ENCODE assay signal across 8 cellular contexts in the genomic region with DNA sequence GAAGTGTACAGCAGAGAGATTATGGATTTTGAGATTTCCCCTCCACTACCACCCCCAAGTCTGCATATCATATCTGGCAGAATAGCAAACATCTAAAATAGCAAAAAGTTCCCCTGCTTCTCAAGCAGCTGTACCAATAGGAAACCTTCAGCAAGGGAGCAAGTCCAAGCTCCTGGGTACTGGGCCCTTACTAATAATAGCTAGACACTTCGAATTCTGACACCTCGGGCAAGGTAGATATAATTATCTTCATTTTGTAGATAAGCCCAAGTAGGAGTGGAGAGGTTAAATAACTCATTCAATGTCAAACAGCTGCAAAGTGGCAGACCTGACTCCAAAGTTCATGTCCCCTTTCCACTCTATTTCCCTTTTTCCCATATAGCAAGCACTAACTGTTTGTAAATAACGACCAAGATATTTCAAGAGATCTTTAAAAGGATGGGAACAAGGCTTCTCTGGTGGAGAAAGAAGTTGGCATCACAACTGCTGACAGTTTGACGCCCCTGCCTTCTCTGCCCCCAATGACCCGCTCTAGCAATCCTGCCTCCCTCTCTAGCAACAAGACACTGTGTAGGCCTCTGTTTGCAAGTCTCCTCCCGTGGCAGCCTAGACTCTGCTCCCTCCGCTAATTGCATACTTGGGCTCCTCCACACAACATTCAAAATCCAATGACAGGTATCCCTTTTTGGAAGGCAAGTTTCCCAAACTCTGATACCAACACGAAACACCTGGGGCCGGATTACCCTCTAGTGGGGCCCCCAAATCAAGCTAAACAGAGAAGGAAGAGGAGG. TPM values are rescaled to one million over a fixed set of nuclear protein-coding genes. Genes with fewer than 3 reads are reported as not detected.
A peak's percentile ranks its signal among the peaks of the same experiment; 100 is the strongest.
DNase-seq lines count a peak whose midpoint lies in the region; ATAC-seq and TF ChIP-seq lines count a peak whose summit lies in the region.

No MANE protein-coding gene starts in this region.

- peaks cover 46% of the 10 kb centered on the region for H4K20me1 ChIP-seq in neural progenitor cell (ENCODE audit: low read depth)

- H3K9me3 ChIP-seq in neural progenitor cell (ENCODE audit: low read depth) = peaks cover 10% of the 10 kb centered on the region

- no peaks in the 10 kb centered on the region for H3K36me3 ChIP-seq in neural progenitor cell

- H3K36me3 Mint-ChIP-seq in neural progenitor cell = peaks cover 6% of the 10 kb centered on the region

- no peak for TF ChIP-seq CTCF in GM10266 (IDR thresholded peaks at IDR 0.05; ENCODE audit: control insufficient read depth, insufficient read depth, low read depth, missing control alignments)
- TF ChIP-seq CTCF in neural progenitor cell (IDR thresholded peaks at IDR 0.05) = no peak

- peaks cover 16% of the 10 kb centered on the region for H3K9me3 Mint-ChIP-seq in neural progenitor cell

- peaks cover 4% of the 10 kb centered on the region for H3K27me3 Mint-ChIP-seq in neural progenitor cell (ENCODE audit: insufficient read depth, low read depth)

- peak overlapping the region; percentile 73 for H3K9ac ChIP-seq in neural progenitor cell

- H2AFZ ChIP-seq in neural progenitor cell (replicated peaks) = peak overlapping the region; percentile 90

- no peak overlapping the region for H3K27ac ChIP-seq in neural progenitor cell

- ATAC-seq in HG02840 (IDR thresholded peaks at IDR 0.05; ENCODE audit: low FRiP score, unreplicated experiment) (peak; percentile 26), SK-N-SH treated with all-trans-retinoic acid at 6 μM for 48 hours (peak; percentile 67), esophagus mucosa (peak; percentile 6), GM19397 (IDR thresholded peaks at IDR 0.05; ENCODE audit: unreplicated experiment) (no peak), HG02763 (IDR thresholded peaks at IDR 0.05; ENCODE audit: unreplicated experiment) (no peak)

- peak overlapping the region; percentile 67 for H3K27ac Mint-ChIP-seq in neural progenitor cell

- peaks cover 16% of the 10 kb centered on the region for H3K4me1 Mint-ChIP-seq in neural progenitor cell

- peak overlapping the region; percentile 94 for H3K4me3 Mint-ChIP-seq in neural progenitor cell

- peaks cover 61% of the 10 kb centered on the region for H3K79me2 ChIP-seq in neural progenitor cell (ENCODE audit: low read depth)

- peak overlapping the region; percentile 88 for H3K4me3 ChIP-seq in neural progenitor cell

- peak overlapping the region; percentile 96 for H3K4me2 ChIP-seq in neural progenitor cell

- H3F3A ChIP-seq in neural progenitor cell (ENCODE audit: low read depth) = peaks cover 4% of the 10 kb centered on the region

- DNase-seq in GM10266 (ENCODE audit: extremely low spot score) (peak; percentile 37), neural progenitor cell (ENCODE audit: low spot score) (peak; percentile 23), occipital lobe (lab: John Stamatoyannopoulos, UW) (no peak)

- H3K4me1 ChIP-seq in neural progenitor cell = peaks cover 7% of the 10 kb centered on the region

- H3K27me3 ChIP-seq in neural progenitor cell = peaks cover 4% of the 10 kb centered on the region

TF ChIP-seq in SK-N-SH treated with all-trans-retinoic acid at 6 μM for 48 hours, 23 proteins besides CTCF, POLR2A, EP300 and RAD21:
- TF ChIP-seq, protein P1, sequence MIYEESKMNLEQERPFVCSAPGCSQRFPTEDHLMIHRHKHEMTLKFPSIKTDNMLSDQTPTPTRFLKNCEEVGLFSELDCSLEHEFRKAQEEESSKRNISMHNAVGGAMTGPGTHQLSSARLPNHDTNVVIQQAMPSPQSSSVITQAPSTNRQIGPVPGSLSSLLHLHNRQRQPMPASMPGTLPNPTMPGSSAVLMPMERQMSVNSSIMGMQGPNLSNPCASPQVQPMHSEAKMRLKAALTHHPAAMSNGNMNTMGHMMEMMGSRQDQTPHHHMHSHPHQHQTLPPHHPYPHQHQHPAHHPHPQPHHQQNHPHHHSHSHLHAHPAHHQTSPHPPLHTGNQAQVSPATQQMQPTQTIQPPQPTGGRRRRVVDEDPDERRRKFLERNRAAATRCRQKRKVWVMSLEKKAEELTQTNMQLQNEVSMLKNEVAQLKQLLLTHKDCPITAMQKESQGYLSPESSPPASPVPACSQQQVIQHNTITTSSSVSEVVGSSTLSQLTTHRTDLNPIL (CRISPR knock-in tag; IDR thresholded peaks at IDR 0.05; ENCODE audit: low read depth) = no peak
- TF ChIP-seq ZFP30 (CRISPR knock-in tag; IDR thresholded peaks at IDR 0.05) (no peak), TCF4 (CRISPR knock-in tag; IDR thresholded peaks at IDR 0.05; ENCODE audit: borderline replicate concordance) (no peak), ARNTL (CRISPR knock-in tag; IDR thresholded peaks at IDR 0.05; ENCODE audit: borderline replicate concordance, low read depth) (no peak), ISL1 (CRISPR knock-in tag; IDR thresholded peaks at IDR 0.05) (no peak), BACH2 (CRISPR knock-in tag; IDR thresholded peaks at IDR 0.05; ENCODE audit: borderline replicate concordance) (no peak), GLIS3 (CRISPR knock-in tag; IDR thresholded peaks at IDR 0.05) (no peak), ZNF70 (CRISPR knock-in tag; IDR thresholded peaks at IDR 0.05) (no peak)
- TF ChIP-seq, protein P2, sequence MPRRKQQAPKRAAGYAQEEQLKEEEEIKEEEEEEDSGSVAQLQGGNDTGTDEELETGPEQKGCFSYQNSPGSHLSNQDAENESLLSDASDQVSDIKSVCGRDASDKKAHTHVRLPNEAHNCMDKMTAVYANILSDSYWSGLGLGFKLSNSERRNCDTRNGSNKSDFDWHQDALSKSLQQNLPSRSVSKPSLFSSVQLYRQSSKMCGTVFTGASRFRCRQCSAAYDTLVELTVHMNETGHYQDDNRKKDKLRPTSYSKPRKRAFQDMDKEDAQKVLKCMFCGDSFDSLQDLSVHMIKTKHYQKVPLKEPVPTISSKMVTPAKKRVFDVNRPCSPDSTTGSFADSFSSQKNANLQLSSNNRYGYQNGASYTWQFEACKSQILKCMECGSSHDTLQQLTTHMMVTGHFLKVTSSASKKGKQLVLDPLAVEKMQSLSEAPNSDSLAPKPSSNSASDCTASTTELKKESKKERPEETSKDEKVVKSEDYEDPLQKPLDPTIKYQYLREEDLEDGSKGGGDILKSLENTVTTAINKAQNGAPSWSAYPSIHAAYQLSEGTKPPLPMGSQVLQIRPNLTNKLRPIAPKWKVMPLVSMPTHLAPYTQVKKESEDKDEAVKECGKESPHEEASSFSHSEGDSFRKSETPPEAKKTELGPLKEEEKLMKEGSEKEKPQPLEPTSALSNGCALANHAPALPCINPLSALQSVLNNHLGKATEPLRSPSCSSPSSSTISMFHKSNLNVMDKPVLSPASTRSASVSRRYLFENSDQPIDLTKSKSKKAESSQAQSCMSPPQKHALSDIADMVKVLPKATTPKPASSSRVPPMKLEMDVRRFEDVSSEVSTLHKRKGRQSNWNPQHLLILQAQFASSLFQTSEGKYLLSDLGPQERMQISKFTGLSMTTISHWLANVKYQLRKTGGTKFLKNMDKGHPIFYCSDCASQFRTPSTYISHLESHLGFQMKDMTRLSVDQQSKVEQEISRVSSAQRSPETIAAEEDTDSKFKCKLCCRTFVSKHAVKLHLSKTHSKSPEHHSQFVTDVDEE (CRISPR knock-in tag; IDR thresholded peaks at IDR 0.05) = no peak
- TF ChIP-seq, protein P3, sequence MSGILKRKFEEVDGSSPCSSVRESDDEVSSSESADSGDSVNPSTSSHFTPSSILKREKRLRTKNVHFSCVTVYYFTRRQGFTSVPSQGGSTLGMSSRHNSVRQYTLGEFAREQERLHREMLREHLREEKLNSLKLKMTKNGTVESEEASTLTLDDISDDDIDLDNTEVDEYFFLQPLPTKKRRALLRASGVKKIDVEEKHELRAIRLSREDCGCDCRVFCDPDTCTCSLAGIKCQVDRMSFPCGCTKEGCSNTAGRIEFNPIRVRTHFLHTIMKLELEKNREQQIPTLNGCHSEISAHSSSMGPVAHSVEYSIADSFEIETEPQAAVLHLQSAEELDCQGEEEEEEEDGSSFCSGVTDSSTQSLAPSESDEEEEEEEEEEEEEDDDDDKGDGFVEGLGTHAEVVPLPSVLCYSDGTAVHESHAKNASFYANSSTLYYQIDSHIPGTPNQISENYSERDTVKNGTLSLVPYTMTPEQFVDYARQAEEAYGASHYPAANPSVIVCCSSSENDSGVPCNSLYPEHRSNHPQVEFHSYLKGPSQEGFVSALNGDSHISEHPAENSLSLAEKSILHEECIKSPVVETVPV (CRISPR knock-in tag; IDR thresholded peaks at IDR 0.05) = no peak
- TF ChIP-seq, protein P4, sequence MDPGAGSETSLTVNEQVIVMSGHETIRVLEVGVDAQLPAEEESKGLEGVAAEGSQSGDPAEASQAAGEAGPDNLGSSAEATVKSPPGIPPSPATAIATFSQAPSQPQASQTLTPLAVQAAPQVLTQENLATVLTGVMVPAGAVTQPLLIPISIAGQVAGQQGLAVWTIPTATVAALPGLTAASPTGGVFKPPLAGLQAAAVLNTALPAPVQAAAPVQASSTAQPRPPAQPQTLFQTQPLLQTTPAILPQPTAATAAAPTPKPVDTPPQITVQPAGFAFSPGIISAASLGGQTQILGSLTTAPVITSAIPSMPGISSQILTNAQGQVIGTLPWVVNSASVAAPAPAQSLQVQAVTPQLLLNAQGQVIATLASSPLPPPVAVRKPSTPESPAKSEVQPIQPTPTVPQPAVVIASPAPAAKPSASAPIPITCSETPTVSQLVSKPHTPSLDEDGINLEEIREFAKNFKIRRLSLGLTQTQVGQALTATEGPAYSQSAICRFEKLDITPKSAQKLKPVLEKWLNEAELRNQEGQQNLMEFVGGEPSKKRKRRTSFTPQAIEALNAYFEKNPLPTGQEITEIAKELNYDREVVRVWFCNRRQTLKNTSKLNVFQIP (CRISPR knock-in tag; IDR thresholded peaks at IDR 0.05; ENCODE audit: borderline replicate concordance, low read depth) = no peak

RNA-seq across cellular contexts. Expression of gene ADAR, which starts 18.7 kb away (rescaled TPM):
- total RNA-seq in esophagus mucosa (77.4 TPM), neural progenitor cell (ENCODE audit: low replicate concordance) (128 and 139 TPM in 2 replicates), occipital lobe (59.1 TPM)

RNA-seq across cellular contexts. Expression of gene CHRNB2, which starts 59.1 kb away (rescaled TPM):
- total RNA-seq in esophagus mucosa (0.20 TPM), neural progenitor cell (ENCODE audit: low replicate concordance) (0.11 and 2.3 TPM in 2 replicates), occipital lobe (20.4 TPM)

Comparison
In these comparisons a context has a peak if more than half of its experiments do, and no peak if none do; other contexts are left out.
1. ATAC-seq: peak in HG02840 (single experiment), SK-N-SH treated with all-trans-retinoic acid at 6 μM for 48 hours (single experiment) and esophagus mucosa (single experiment); none in GM19397 (single experiment) and HG02763 (single experiment).